Comparison of ENCODE assay signal across 8 cellular contexts in the genomic region with DNA sequence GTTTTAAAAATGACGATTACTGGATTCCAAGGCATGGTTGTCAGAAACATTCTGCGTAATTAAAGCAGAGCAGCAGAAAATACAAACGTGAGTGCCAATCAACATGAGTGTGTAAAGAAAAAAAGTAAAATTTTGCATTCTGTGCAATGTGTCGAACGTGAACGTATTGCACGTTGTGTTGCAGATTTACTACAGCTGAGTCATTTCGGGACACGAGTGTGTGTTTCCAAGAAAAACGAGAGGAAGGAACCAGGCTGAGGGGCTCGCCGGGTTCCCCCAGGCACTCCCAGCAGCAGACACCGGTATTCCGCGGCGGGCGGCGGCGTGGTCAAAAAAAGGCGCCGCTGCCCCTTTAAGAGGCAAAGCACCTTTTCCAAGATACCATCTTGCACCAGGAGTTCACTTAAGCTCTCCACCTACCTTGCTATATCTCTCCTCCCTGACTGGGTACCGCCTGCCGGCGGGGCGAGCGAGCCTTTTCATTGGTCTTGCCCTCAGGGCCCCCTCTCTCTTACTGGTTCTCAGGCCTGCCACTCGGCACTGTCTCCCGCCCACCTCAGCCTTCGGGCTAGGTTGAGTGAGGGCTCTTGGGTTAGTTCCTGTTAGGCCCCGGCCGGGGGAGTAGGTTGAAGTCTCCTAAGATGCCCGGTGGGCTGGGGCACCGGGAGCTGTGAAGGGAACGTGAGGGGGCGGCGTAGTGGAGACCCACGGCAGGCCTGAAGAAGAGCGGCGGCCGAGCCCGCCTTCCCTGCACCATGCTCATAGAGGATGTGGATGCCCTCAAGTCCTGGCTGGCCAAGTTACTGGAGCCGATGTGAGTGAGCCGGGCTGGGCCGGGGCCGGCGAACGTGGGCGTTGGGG. TPM values are rescaled to one million over a fixed set of nuclear protein-coding genes. Genes with fewer than 3 reads are reported as not detected.
DNase-seq lines count a peak whose midpoint lies in the region; ATAC-seq, FAIRE-seq and TF ChIP-seq lines count a peak whose summit lies in the region.

A gene with protein sequence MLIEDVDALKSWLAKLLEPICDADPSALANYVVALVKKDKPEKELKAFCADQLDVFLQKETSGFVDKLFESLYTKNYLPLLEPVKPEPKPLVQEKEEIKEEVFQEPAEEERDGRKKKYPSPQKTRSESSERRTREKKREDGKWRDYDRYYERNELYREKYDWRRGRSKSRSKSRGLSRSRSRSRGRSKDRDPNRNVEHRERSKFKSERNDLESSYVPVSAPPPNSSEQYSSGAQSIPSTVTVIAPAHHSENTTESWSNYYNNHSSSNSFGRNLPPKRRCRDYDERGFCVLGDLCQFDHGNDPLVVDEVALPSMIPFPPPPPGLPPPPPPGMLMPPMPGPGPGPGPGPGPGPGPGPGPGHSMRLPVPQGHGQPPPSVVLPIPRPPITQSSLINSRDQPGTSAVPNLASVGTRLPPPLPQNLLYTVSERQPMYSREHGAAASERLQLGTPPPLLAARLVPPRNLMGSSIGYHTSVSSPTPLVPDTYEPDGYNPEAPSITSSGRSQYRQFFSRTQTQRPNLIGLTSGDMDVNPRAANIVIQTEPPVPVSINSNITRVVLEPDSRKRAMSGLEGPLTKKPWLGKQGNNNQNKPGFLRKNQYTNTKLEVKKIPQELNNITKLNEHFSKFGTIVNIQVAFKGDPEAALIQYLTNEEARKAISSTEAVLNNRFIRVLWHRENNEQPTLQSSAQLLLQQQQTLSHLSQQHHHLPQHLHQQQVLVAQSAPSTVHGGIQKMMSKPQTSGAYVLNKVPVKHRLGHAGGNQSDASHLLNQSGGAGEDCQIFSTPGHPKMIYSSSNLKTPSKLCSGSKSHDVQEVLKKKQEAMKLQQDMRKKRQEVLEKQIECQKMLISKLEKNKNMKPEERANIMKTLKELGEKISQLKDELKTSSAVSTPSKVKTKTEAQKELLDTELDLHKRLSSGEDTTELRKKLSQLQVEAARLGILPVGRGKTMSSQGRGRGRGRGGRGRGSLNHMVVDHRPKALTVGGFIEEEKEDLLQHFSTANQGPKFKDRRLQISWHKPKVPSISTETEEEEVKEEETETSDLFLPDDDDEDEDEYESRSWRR (plus strand): TSS at position 595 of the 861 bp plus-strand sequence. CDS start 161 bp downstream, at position 756.

- TF ChIP-seq CTCF in Caco-2 (IDR thresholded peaks at IDR 0.05; ENCODE audit: insufficient read depth in 1 of 2, low read depth in 1 of 2, low read length in 1 of 2, severe bottlenecking in 1 of 2, unreplicated experiment in 1 of 2), result no peak

- CTCF ChIA-PET in Caco-2 (lab: Charles Lee), result interaction anchor here (0.8 to 1.0 kb wide), 2 partner anchors 21 to 521 kb away, joined by 3 to 5 read pairs; a partner anchor contains a TSS

- H3K4me3 Mint-ChIP-seq in Caco-2 (ENCODE audit: unreplicated experiment), result no peak within 1 kb of the TSS

- FAIRE-seq in HTR-8/SVneo (lab: Jason Lieb, UNC) (peak; percentile 78), endometrium (lab: Jason Lieb, UNC) (peak; percentile 91)

- no peaks in the 10 kb centered on the region for H3K4me1 Mint-ChIP-seq in Caco-2 (ENCODE audit: low read depth, unreplicated experiment)

- no peaks in the 10 kb centered on the region for H3K27me3 ChIP-seq in Caco-2 (replicated peaks; ENCODE audit: control insufficient read depth, insufficient read depth, low read length)

- H3K4me3 ChIP-seq in Caco-2 (ENCODE audit: low read depth, low read length), result peak within 1 kb of the TSS; percentile 77

- no peak within 1 kb of the TSS for H3K27ac Mint-ChIP-seq in Caco-2 (ENCODE audit: unreplicated experiment)

- BruUV-seq in Caco-2 (replicated peaks; lab: Mats Ljungman, UMichigan), result no TSS peak

- intact Hi-C loops in Caco-2 (cut with micrococcal nuclease; ENCODE audit: unreplicated experiment), result loop anchor here (1.0 kb wide), 2 partner anchors 21 to 221 kb away; a partner anchor contains a TSS

- DNase-seq in Caco-2 (peak; percentile 97 to 99), HTR-8/SVneo (ENCODE audit: insufficient read length, low spot score) (peak; percentile 99), NOMO-1 treated with dmso at 0.1 percent for 144 hours (lab: John Stamatoyannopoulos, UW; ENCODE audit: unreplicated experiment) (peak; percentile 99), mesenteric fat pad (ENCODE audit: low spot score) (peak; percentile 99)
- peak; percentile 96 to 99 (median 97) for DNase-seq in activated CD8-positive, alpha-beta memory T cell treated with anti-CD3 and anti-CD28 coated beads for 48 hours (ENCODE audit: low read depth in 2 of 3, low spot score in 2 of 3)
- peak; percentile 81 for DNase-seq in stimulated activated CD8-positive, alpha-beta memory T cell treated with anti-CD3 and anti-CD28 coated beads, Interleukin-15, amount 100 ng/mL, for 24 hours (ENCODE audit: low read depth)

- no peaks in the 10 kb centered on the region for H3K27me3 Mint-ChIP-seq in Caco-2 (ENCODE audit: insufficient read depth, unreplicated experiment)

- H3K9me3 ChIP-seq in Caco-2, result no peaks in the 10 kb centered on the region

- peak; percentile 100 for ATAC-seq in GM21381 (IDR thresholded peaks at IDR 0.05; ENCODE audit: unreplicated experiment)

- H3K36me3 Mint-ChIP-seq in Caco-2 (ENCODE audit: insufficient read depth, unreplicated experiment), result no peaks in the 10 kb centered on the region

- H3K9me3 Mint-ChIP-seq in Caco-2 (ENCODE audit: unreplicated experiment), result no peaks in the 10 kb centered on the region

- POLR2A ChIA-PET in Caco-2 (lab: Charles Lee), result interaction anchor here (0.6 to 1.3 kb wide), 7 partner anchors 10 to 66 kb away, joined by 3 to 9 read pairs (median 5); a partner anchor contains a TSS

- H3K4me1 ChIP-seq in Caco-2, result peaks cover 4% of the 10 kb centered on the region; the same call in 1 of the 2 replicates

- no peaks in the 10 kb centered on the region for H3K36me3 ChIP-seq in Caco-2 (ENCODE audit: control insufficient read depth, insufficient read depth, low read length)

RNA-seq across cellular contexts. Expression of the gene that starts here (rescaled TPM):
- total RNA-seq in Caco-2 (2022), result 23.9 and 24.3 TPM in 2 replicates
- total RNA-seq in mesenteric fat pad, result 12.2 TPM

Comparison
In these comparisons a context has a peak if more than half of its experiments do, and no peak if none do; other contexts are left out.
1. Peak in every context shown above with its lines: DNase-seq, ATAC-seq and H3K4me3 ChIP-seq.